1 cellular context compared by ENCODE assay signal in the genomic region with DNA sequence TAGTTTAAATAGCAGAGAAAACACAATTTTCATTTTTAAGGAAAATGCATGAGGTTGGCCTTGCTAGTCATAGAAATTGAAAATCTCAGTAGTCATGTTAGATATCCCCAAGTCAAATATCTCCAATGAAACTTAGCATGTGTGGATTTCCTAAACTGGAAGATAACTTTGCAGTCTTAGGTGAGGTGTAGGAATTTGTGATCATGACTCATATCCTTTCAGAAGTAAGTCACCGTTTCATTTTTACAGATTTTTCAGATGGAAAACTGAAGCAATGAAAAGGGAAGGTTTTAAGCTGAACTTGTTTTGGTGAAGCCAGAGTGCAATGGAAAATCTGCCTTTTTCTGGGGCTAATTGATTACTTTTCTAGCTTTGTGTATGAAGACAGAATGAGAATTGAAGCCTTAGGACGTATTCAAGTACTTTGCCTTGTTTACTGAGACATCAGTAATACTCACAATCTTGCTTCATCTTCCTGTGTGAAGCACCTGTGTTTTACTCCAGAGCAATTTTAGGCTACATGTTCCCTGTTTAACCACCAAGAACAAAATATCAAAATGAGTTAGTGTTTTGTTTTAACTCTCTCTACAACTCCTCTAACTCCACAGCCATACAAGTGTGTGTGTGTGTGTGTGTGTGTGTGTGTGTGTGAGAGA.
TF ChIP-seq lines count a peak whose summit lies in the region.

No MANE protein-coding gene starts in this region.

TF ChIP-seq in HepG2, 621 proteins besides CTCF, POLR2A, EP300 and RAD21 (continued from another document):
- TF ChIP-seq, protein P1, sequence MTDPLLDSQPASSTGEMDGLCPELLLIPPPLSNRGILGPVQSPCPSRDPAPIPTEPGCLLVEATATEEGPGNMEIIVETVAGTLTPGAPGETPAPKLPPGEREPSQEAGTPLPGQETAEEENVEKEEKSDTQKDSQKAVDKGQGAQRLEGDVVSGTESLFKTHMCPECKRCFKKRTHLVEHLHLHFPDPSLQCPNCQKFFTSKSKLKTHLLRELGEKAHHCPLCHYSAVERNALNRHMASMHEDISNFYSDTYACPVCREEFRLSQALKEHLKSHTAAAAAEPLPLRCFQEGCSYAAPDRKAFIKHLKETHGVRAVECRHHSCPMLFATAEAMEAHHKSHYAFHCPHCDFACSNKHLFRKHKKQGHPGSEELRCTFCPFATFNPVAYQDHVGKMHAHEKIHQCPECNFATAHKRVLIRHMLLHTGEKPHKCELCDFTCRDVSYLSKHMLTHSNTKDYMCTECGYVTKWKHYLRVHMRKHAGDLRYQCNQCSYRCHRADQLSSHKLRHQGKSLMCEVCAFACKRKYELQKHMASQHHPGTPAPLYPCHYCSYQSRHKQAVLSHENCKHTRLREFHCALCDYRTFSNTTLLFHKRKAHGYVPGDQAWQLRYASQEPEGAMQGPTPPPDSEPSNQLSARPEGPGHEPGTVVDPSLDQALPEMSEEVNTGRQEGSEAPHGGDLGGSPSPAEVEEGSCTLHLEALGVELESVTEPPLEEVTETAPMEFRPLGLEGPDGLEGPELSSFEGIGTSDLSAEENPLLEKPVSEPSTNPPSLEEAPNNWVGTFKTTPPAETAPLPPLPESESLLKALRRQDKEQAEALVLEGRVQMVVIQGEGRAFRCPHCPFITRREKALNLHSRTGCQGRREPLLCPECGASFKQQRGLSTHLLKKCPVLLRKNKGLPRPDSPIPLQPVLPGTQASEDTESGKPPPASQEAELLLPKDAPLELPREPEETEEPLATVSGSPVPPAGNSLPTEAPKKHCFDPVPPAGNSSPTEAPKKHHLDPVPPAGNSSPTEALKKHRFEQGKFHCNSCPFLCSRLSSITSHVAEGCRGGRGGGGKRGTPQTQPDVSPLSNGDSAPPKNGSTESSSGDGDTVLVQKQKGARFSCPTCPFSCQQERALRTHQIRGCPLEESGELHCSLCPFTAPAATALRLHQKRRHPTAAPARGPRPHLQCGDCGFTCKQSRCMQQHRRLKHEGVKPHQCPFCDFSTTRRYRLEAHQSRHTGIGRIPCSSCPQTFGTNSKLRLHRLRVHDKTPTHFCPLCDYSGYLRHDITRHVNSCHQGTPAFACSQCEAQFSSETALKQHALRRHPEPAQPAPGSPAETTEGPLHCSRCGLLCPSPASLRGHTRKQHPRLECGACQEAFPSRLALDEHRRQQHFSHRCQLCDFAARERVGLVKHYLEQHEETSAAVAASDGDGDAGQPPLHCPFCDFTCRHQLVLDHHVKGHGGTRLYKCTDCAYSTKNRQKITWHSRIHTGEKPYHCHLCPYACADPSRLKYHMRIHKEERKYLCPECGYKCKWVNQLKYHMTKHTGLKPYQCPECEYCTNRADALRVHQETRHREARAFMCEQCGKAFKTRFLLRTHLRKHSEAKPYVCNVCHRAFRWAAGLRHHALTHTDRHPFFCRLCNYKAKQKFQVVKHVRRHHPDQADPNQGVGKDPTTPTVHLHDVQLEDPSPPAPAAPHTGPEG (CRISPR knock-in tag; IDR thresholded peaks at IDR 0.05), result no peak
- TF ChIP-seq RFX1 (IDR thresholded peaks at IDR 0.05), result no peak
